ENCODE assay signal across 1 cellular context in the genomic region with DNA sequence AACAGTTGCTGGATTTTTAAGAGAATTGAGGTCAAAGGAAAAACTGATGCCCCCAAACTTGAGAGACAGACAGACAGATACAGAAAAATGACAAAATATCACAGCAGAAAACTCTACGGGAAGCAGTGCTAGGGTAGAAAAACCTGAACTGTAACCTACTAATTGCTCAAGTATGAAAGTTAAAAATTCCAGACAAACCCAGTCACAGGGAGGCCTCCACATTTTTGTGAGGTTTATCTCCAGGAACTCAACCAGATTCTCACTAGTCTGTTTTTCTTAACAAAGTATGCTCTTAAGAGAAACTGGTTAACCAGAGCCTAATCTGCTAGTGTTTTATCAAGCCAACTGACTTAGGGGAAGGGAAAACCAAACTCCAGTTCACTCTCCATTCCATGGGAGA.
TF ChIP-seq lines count a peak whose summit lies in the region.

No MANE protein-coding gene starts in this region.

TF ChIP-seq in HepG2, 621 proteins besides CTCF, POLR2A, EP300 and RAD21 (continued from another document):
- TF ChIP-seq SATB2 (CRISPR knock-in tag; IDR thresholded peaks at IDR 0.05), result no peak
